In genomic region chr4:183557611-183558010, GRCh38 we compare ENCODE assay signal across 10 cellular contexts.
"Had no signal": no experiment of that assay in that cellular context is flagged by ENCODE, and none has a peak within 500 bp of the region (broad histone marks: within the 10 kb centered on the region; RNA-seq: fewer than 3 reads in every experiment).

No MANE protein-coding gene starts in this region.

- H3K27ac ChIP-seq: GM23248 had no signal

- H3K9me3 Mint-ChIP-seq: HFFc6 had no signal

- H3K9ac ChIP-seq: GM23248 had no signal

- H2AFZ ChIP-seq: GM23248 had no signal

- FAIRE-seq: H1, H54 had no signal

- H3K4me3 ChIP-seq: GM23248, HAP-1 had no signal

- ATAC-seq: HCT116 had no signal

- DNase-seq: GM23248, GOT3, H7, H9, HCEC 1CT, HFFc6 had no signal

- H3K4me3 Mint-ChIP-seq: H9, HFFc6 had no signal

- H3K36me3 ChIP-seq: HAP-1 had no signal

- H3K27ac Mint-ChIP-seq: H9, HFFc6 had no signal

- H3K9me3 ChIP-seq: HAP-1 had no signal
